In genomic region chr1:158177705-158178450, GRCh38 we compare ENCODE assay signal across 8 cellular contexts. TPM values are rescaled to one million over a fixed set of nuclear protein-coding genes. Genes with fewer than 3 reads are reported as not detected.
A peak's percentile ranks its signal among the peaks of the same experiment; 100 is the strongest.
DNase-seq lines count a peak whose midpoint lies in the region; ATAC-seq and TF ChIP-seq lines count a peak whose summit lies in the region.

No MANE protein-coding gene starts in this region.

- H3K9me3 ChIP-seq in NT2/D1 (ENCODE audit: insufficient read depth, low read length) (peaks cover 9% of the 10 kb centered on the region; the same call in 1 of the 2 replicates), iPS-15b (ENCODE audit: control insufficient read depth, insufficient read depth, low read length) (no peaks in the 10 kb centered on the region)

- peaks cover 20% of the 10 kb centered on the region for H3K4me1 Mint-ChIP-seq in brain

- H3K36me3 ChIP-seq in NT2/D1 (ENCODE audit: insufficient read depth, insufficient read length, low read length) (no peaks in the 10 kb centered on the region), iPS-15b (ENCODE audit: control insufficient read depth, insufficient read depth, low read length) (no peaks in the 10 kb centered on the region)

- no peaks in the 10 kb centered on the region for H3K36me3 Mint-ChIP-seq in brain

- H3K4me3 Mint-ChIP-seq in brain, result peak overlapping the region; percentile 65 to 79 (median 76)

- H3K9ac ChIP-seq in NT2/D1 (ENCODE audit: insufficient read length, low read depth), result no peak overlapping the region
- H3K9ac ChIP-seq in iPS-15b (ENCODE audit: low read depth, low read length), result no peak overlapping the region

- H3K4me1 ChIP-seq in NT2/D1 (ENCODE audit: insufficient read depth, insufficient read length) (peaks cover 2% of the 10 kb centered on the region), iPS-15b (ENCODE audit: control insufficient read depth, insufficient read depth, low read length) (peaks cover 8% of the 10 kb centered on the region)

- peaks cover 63% of the 10 kb centered on the region for H3K27me3 ChIP-seq in NT2/D1 (ENCODE audit: insufficient read depth, insufficient read length)
- H3K27me3 ChIP-seq in iPS-15b (ENCODE audit: control insufficient read depth, insufficient read depth, low read length), result peaks cover 76% of the 10 kb centered on the region

- H3K27ac Mint-ChIP-seq in brain, result no peak overlapping the region

- ATAC-seq in activated CD4-positive, CD25-positive, alpha-beta regulatory T cell treated with anti-CD3 and anti-CD28 coated beads, Interleukin-2, amount 50 U/mL, for 24 hours, result peak; percentile 66 to 67
- no peak for ATAC-seq in HG03469 (IDR thresholded peaks at IDR 0.05; ENCODE audit: unreplicated experiment)

- H3K4me3 ChIP-seq in NT2/D1 (ENCODE audit: insufficient read length, low read depth), result no peak overlapping the region
- peak overlapping the region; percentile 30 for H3K4me3 ChIP-seq in iPS-15b (ENCODE audit: low read depth, low read length)

- peaks cover 0 to 3% (median 0%) of the 10 kb centered on the region in 5 experiments for H3K9me3 Mint-ChIP-seq in brain

- H3K27me3 Mint-ChIP-seq in brain, result peaks cover 88% of the 10 kb centered on the region

- DNase-seq in activated CD4-positive, CD25-positive, alpha-beta regulatory T cell (lab: John Stamatoyannopoulos, UW), result no peak
- DNase-seq in NT2/D1 (ENCODE audit: low read depth, low spot score) (peak; percentile 57), renal cortical epithelial cell (ENCODE audit: low read depth) (peak; percentile 48)
- DNase-seq in NK-92 treated with Interleukin-12 subunit alpha and Interleukin-12 subunit beta, amount 100 ng/mL, for 24 hours (lab: John Stamatoyannopoulos, UW), result no peak

- no peak for TF ChIP-seq CTCF in brain (conservative IDR thresholded peaks at IDR 0.05)

RNA-seq across cellular contexts. Expression of gene CD1D, which starts 2.8 kb away (rescaled TPM):
- polyA plus RNA-seq in brain (ENCODE audit: insufficient read depth, low read depth, low replicate concordance), result 0.19 TPM
- 0.75 and 1.4 TPM in 2 replicates for total RNA-seq in renal cortical epithelial cell

Comparison
In these comparisons a context has a peak if more than half of its experiments do, and no peak if none do; other contexts are left out.
1. DNase-seq: peak in NT2/D1 (single experiment) and renal cortical epithelial cell (single experiment); none in activated CD4-positive, CD25-positive, alpha-beta regulatory T cell (0 of 4) and NK-92 treated with Interleukin-12 subunit alpha and Interleukin-12 subunit beta, amount 100 ng/mL, for 24 hours (single experiment).